8 cellular contexts compared by ENCODE assay signal in the genomic region with DNA sequence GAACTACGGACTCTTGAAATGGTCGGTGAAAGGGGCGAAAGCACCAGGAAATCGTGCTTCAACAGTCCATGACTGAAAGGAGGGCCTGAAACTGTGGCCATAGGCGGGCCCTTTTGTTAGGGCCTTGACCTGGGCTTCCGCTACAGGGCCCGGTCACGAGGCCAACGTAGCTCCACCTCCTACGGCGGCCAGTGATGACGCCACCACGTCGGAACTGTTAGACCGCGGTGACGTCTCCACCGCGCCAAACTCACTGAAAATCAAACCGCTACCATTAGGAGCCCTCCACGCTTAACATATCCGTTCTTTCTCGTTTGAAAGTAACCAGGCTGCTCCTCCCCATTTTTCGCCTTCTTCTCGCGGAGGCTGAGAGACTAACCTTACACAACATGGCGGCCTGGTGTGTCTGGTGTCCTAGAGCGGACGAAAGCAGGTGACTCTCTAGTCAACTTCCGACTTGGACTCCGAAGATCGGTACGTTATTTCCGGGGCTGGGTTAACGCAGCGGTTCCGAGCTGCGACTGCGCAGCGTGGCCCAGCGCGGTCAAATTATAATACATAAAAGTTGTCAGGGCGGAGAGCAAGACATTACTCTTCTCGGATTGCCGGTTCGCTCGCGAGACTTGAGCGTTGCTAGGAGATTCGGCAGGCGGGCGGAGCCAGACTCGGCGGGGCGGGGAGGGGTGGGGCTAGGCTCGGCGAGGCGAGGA. TPM values are rescaled to one million over a fixed set of nuclear protein-coding genes. Genes with fewer than 3 reads are reported as not detected.
DNase-seq lines count a peak whose midpoint lies in the region; ATAC-seq and TF ChIP-seq lines count a peak whose summit lies in the region.

No MANE protein-coding gene starts in this region.

- peak; percentile 77 for TF ChIP-seq POLR2A in GM10847 (IDR thresholded peaks at IDR 0.05; ENCODE audit: extremely low read depth, insufficient read length)

- ATAC-seq in HG02623 (IDR thresholded peaks at IDR 0.05; ENCODE audit: unreplicated experiment), result peak; percentile 77
- peak; percentile 96 for ATAC-seq in thoracic aorta (ENCODE audit: insufficient number of reproducible peaks, low FRiP score, low read depth)

- no peak overlapping the region for H3K4me3 Mint-ChIP-seq in activated naive CD8-positive, alpha-beta T cell treated with anti-CD3 and anti-CD28 coated beads for 36 hours

- H4K20me1 ChIP-seq in SK-N-SH (ENCODE audit: insufficient read depth) (peaks cover 7% of the 10 kb centered on the region; the same call in 1 of the 2 replicates), osteoblast (ENCODE audit: insufficient read depth, low read length) (peaks cover 2% of the 10 kb centered on the region)

- peaks cover 44% of the 10 kb centered on the region for H3K79me2 ChIP-seq in SK-N-SH (ENCODE audit: insufficient read depth)
- peaks cover 45% of the 10 kb centered on the region for H3K79me2 ChIP-seq in osteoblast (ENCODE audit: insufficient read depth, low read length)

- no peaks in the 10 kb centered on the region for H3K9me3 Mint-ChIP-seq in activated naive CD8-positive, alpha-beta T cell treated with anti-CD3 and anti-CD28 coated beads for 36 hours

- H2AFZ ChIP-seq in SK-N-SH (ENCODE audit: low read depth) (peak overlapping the region; percentile 85), osteoblast (ENCODE audit: low read length) (peak overlapping the region; percentile 92)

- H3K27ac ChIP-seq in SK-N-SH (ENCODE audit: low read depth in 2 of 2, low read length in 1 of 2), result peak overlapping the region; percentile 98 to 100
- peak overlapping the region; percentile 98 for H3K27ac ChIP-seq in osteoblast (ENCODE audit: low read depth, low read length)
- peak overlapping the region; percentile 96 to 97 for H3K27ac ChIP-seq in thoracic aorta

- H3K4me2 ChIP-seq in SK-N-SH (peak overlapping the region; percentile 79), osteoblast (ENCODE audit: insufficient read depth, low read length) (peak overlapping the region; percentile 98)

- no peaks in the 10 kb centered on the region for H3K27me3 Mint-ChIP-seq in activated naive CD8-positive, alpha-beta T cell treated with anti-CD3 and anti-CD28 coated beads for 36 hours

- WGBS in SK-N-SH (ENCODE audit: low lambda C conversion rate), result 1% methylated on average over 50 of the region's 58 CpGs

- H3K9me2 ChIP-seq in SK-N-SH, result no peaks in the 10 kb centered on the region

- peak overlapping the region; percentile 92 for H3K9ac ChIP-seq in SK-N-SH

- peaks cover 41% of the 10 kb centered on the region for H3K36me3 Mint-ChIP-seq in activated naive CD8-positive, alpha-beta T cell treated with anti-CD3 and anti-CD28 coated beads for 36 hours

- H3K36me3 ChIP-seq in SK-N-SH (replicated peaks in 1 of 2; ENCODE audit: control insufficient read depth in 1 of 2, insufficient read depth in 2 of 2, low read length in 1 of 2), result peaks cover 0 to 4% of the 10 kb centered on the region in 2 experiments
- no peaks in the 10 kb centered on the region for H3K36me3 ChIP-seq in osteoblast (ENCODE audit: insufficient read depth, low read length)
- no peaks in the 10 kb centered on the region for H3K36me3 ChIP-seq in thoracic aorta

- POLR2A ChIA-PET in SK-N-SH (lab: Yijun Ruan, JAX), result interaction anchor here (0.6 to 2.8 kb wide), 15 partner anchors 10 to 1523 kb away, joined by 3 to 54 read pairs (median 3); partner anchors contain the start of gene MRPS14

- no peak overlapping the region for H3K27ac Mint-ChIP-seq in activated naive CD8-positive, alpha-beta T cell treated with anti-CD3 and anti-CD28 coated beads for 36 hours

- H3K4me3 ChIP-seq in SK-N-SH (ENCODE audit: low read depth in 2 of 2, low read length in 1 of 2) (peak overlapping the region; percentile 91 to 100), osteoblast (ENCODE audit: insufficient read depth, low read length) (peak overlapping the region; percentile 89), thoracic aorta (peak overlapping the region; percentile 95)

- H3K4me1 Mint-ChIP-seq in activated naive CD8-positive, alpha-beta T cell treated with anti-CD3 and anti-CD28 coated beads for 36 hours, result peaks cover 43% of the 10 kb centered on the region

- intact Hi-C loops in head of caudate nucleus (cut with DNase I), result loop anchor here (10.0 kb wide), 1 partner anchor 745 kb away; no protein-coding TSS in a partner anchor

- H3K27me3 ChIP-seq in SK-N-SH (ENCODE audit: insufficient read depth), result no peaks in the 10 kb centered on the region
- H3K27me3 ChIP-seq in osteoblast (ENCODE audit: insufficient read depth, low read length), result no peaks in the 10 kb centered on the region
- no peaks in the 10 kb centered on the region for H3K27me3 ChIP-seq in thoracic aorta (replicated peaks; ENCODE audit: insufficient read depth)

- CTCF ChIA-PET in SK-N-SH (lab: Yijun Ruan, JAX), result interaction anchor here (0.6 to 2.8 kb wide), 21 partner anchors 10 to 827 kb away, joined by 3 to 11 read pairs (median 4); no protein-coding TSS in a partner anchor

- H3K4me1 ChIP-seq in SK-N-SH (ENCODE audit: control insufficient read depth in 1 of 2, insufficient read depth in 2 of 2, low read depth in 1 of 2, low read length in 1 of 2) (peaks cover 0 to 9% of the 10 kb centered on the region in 2 experiments; a peak in 3 of 4 replicates), osteoblast (ENCODE audit: insufficient read depth, low read length) (peaks cover 27% of the 10 kb centered on the region), thoracic aorta (ENCODE audit: control insufficient read depth in 1 of 2, low read depth in 2 of 2) (peaks cover 15 to 43% of the 10 kb centered on the region in 2 donors)

- TF ChIP-seq EP300 in SK-N-SH (IDR thresholded peaks at IDR 0.05; ENCODE audit: borderline replicate concordance in 1 of 2, low read depth in 1 of 2, low read length in 1 of 2), result no peak

- no peak for TF ChIP-seq CTCF in SK-N-SH (IDR thresholded peaks at IDR 0.05)
- TF ChIP-seq CTCF in osteoblast (IDR thresholded peaks at IDR 0.05; ENCODE audit: extremely low read depth, low read depth, low read length), result no peak
- no peak for TF ChIP-seq CTCF in thoracic aorta (IDR thresholded peaks at IDR 0.05)

- peaks cover 4% of the 10 kb centered on the region for H3F3A ChIP-seq in SK-N-SH (replicated peaks; ENCODE audit: insufficient read depth)

- DNase-seq in NCI-H1092 treated with DMSO at 0.1 percent for 48 hours (lab: John Stamatoyannopoulos, UW) (peak; percentile 99), SK-N-SH (peak; percentile 79), head of caudate nucleus (peak; percentile 96 to 99 (median 98)), osteoblast (ENCODE audit: insufficient read length, low spot score, missing footprints) (peak; percentile 96), thoracic aorta (ENCODE audit: low spot score) (peak; percentile 88)
- DNase-seq in activated naive CD8-positive, alpha-beta T cell treated with anti-CD3 and anti-CD28 coated beads for 36 hours, result peak; percentile 94

- H3K9me3 ChIP-seq in SK-N-SH, result no peaks in the 10 kb centered on the region
- H3K9me3 ChIP-seq in osteoblast (ENCODE audit: low read depth, low read length), result no peaks in the 10 kb centered on the region
- H3K9me3 ChIP-seq in thoracic aorta, result no peaks in the 10 kb centered on the region

- TF ChIP-seq RAD21 in SK-N-SH (IDR thresholded peaks at IDR 0.05; ENCODE audit: low read length), result no peak

TF ChIP-seq in SK-N-SH, 30 proteins besides CTCF, POLR2A, EP300 and RAD21 (continues in another document):
- TF ChIP-seq SMC3 (IDR thresholded peaks at IDR 0.05; ENCODE audit: low read depth, low read length), result no peak
- peak; percentile 91 for TF ChIP-seq MAX (IDR thresholded peaks at IDR 0.05; ENCODE audit: low read depth)
- TF ChIP-seq EZH2phosphoT487 (IDR thresholded peaks at IDR 0.05; ENCODE audit: borderline replicate concordance, low read depth), result no peak
- peak; percentile 96 for TF ChIP-seq YY1 (IDR thresholded peaks at IDR 0.05; ENCODE audit: low read depth)
- no peak for TF ChIP-seq JUND (IDR thresholded peaks at IDR 0.05)
- no peak for TF ChIP-seq IRF3 (IDR thresholded peaks at IDR 0.05; ENCODE audit: low read depth, low read length)
- TF ChIP-seq TAF1 (IDR thresholded peaks at IDR 0.05; ENCODE audit: borderline replicate concordance, low read depth, low read length), result peak; percentile 82
- TF ChIP-seq, protein P1, sequence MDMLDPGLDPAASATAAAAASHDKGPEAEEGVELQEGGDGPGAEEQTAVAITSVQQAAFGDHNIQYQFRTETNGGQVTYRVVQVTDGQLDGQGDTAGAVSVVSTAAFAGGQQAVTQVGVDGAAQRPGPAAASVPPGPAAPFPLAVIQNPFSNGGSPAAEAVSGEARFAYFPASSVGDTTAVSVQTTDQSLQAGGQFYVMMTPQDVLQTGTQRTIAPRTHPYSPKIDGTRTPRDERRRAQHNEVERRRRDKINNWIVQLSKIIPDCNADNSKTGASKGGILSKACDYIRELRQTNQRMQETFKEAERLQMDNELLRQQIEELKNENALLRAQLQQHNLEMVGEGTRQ (IDR thresholded peaks at IDR 0.05; ENCODE audit: borderline replicate concordance, low read depth, low read length), result peak; percentile 71
- no peak for TF ChIP-seq GATA2 (CRISPR knock-in tag; IDR thresholded peaks at IDR 0.05)
- no peak for TF ChIP-seq RXRA (IDR thresholded peaks at IDR 0.05; ENCODE audit: borderline replicate concordance, low read depth)

RNA-seq across cellular contexts. Expression of gene CACYBP, which starts 0.4 kb away (rescaled TPM):
- polyA plus RNA-seq in SK-N-SH (2012; rRNA removed), result 40.0 and 56.2 TPM in 2 replicates
- polyA plus RNA-seq in SK-N-SH (2012; cell fraction: cytosol; rRNA removed), result 78.7 and 87.8 TPM in 2 replicates
- 18.5 and 28.9 TPM in 2 replicates for polyA plus RNA-seq in SK-N-SH (2012; cell fraction: nucleus; rRNA removed)
- total RNA-seq in activated naive CD8-positive, alpha-beta T cell treated with anti-CD3 and anti-CD28 coated beads for 36 hours, result 100 to 1,000 TPM; 345 to 385 TPM
- total RNA-seq in osteoblast (71.7 and 150 TPM in 2 replicates), thoracic aorta (10 to 100 TPM; 54.8 to 55.0 TPM)

RNA-seq across cellular contexts. Expression of gene MRPS14, which starts 23.9 kb away (rescaled TPM):
- 18.2 and 18.7 TPM in 2 replicates for polyA plus RNA-seq in SK-N-SH (2012; rRNA removed)
- polyA plus RNA-seq in SK-N-SH (2012; cell fraction: cytosol; rRNA removed), result 18.7 and 21.2 TPM in 2 replicates
- 19.9 and 26.6 TPM in 2 replicates for polyA plus RNA-seq in SK-N-SH (2012; cell fraction: nucleus; rRNA removed)
- total RNA-seq in activated naive CD8-positive, alpha-beta T cell treated with anti-CD3 and anti-CD28 coated beads for 36 hours, result 10 to 100 TPM; 42.1 to 44.0 TPM
- total RNA-seq in osteoblast, result 17.1 and 17.7 TPM in 2 replicates
- 10 to 100 TPM; 13.5 to 24.2 TPM for total RNA-seq in thoracic aorta

Comparison
In these comparisons a context has a peak if more than half of its experiments do, and no peak if none do; other contexts are left out.
1. Peak in every context shown above with its lines: DNase-seq, ATAC-seq, H3K4me3 ChIP-seq and H3K27ac ChIP-seq.